In the genomic region with DNA sequence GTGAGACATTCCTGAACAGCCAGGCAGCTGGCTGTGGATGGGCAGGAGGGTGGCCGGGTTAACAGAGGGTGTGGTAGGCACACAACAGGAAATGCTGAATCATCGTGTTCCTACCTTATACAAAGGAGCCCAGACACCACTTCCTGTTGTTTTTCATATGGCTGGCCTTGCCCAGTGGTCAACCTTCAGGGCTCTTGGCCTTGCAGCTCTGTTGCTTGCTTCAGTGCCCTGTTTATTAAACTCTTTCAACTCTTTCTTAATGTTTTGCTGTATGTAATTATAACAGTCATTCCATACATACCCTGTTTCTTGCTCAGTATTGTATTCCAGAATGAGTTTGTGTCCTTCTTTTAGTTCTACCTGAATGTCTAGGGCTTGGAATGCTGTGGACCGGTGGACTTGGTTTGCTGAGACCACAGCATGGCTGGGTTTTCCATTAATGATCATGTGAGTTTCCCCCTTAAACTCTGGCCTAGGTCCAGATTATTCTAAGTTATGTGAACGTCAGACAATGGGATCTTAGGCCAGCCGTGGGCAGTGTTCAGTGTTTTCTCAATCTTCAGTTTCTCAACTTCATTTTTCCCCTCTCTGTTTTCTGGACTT, we compare ENCODE assay signal across 8 cellular contexts. TPM values are rescaled to one million over a fixed set of nuclear protein-coding genes. Genes with fewer than 3 reads are reported as not detected.
DNase-seq lines count a peak whose midpoint lies in the region; ATAC-seq and TF ChIP-seq lines count a peak whose summit lies in the region.

No MANE protein-coding gene starts in this region.

- H3K4me1 ChIP-seq in spleen: peaks cover 21 to 38% (median 31%) of the 10 kb centered on the region in 6 donors

- no peak for DNase-seq in activated CD4-positive, CD25-positive, alpha-beta regulatory T cell (lab: John Stamatoyannopoulos, UW)
- DNase-seq in NCI-H146 (lab: John Stamatoyannopoulos, UW) (peak; percentile 50), Right ventricle myocardium superior (no peak), spleen (peak; percentile 82), NCI-H1694 treated with DMSO at 0.1 percent for 48 hours (lab: John Stamatoyannopoulos, UW) (no peak)
- DNase-seq in activated CD8-positive, alpha-beta memory T cell treated with anti-CD3 and anti-CD28 coated beads, Interleukin-2, amount 50 U/mL, for 48 hours: peak; percentile 57

- TF ChIP-seq CTCF in spleen (IDR thresholded peaks at IDR 0.05 in 8 of 11, conservative IDR thresholded peaks at IDR 0.05 in 3 of 11): no peak

- WGBS in spleen, 5 donors: 17 to 35% (median 24%) methylated on average over 5 of the region's 5 CpGs

- intact Hi-C loops in Right ventricle myocardium superior (cut with DNase I): no loop called here
- intact Hi-C loops in spleen (cut with DNase I; ENCODE audit: low total_unique reads): loop anchor here (10.0 kb wide), 1 partner anchor 86 kb away; no protein-coding TSS in a partner anchor

- no peak for TF ChIP-seq POLR2A in spleen (IDR thresholded peaks at IDR 0.05)

- peak overlapping the region in 1 of 8 donors; percentile 20 for H3K4me3 ChIP-seq in spleen

- peak overlapping the region; percentile 43 to 90 (median 82) for H3K27ac ChIP-seq in spleen

- peak; percentile 53 to 64 for ATAC-seq in activated CD4-positive, CD25-positive, alpha-beta regulatory T cell treated with anti-CD3 and anti-CD28 coated beads, Interleukin-2, amount 50 U/mL, for 24 hours
- peak; percentile 74 for ATAC-seq in HG02642 (IDR thresholded peaks at IDR 0.05; ENCODE audit: poor library complexity, unreplicated experiment)
- ATAC-seq in Right ventricle myocardium superior (ENCODE audit: poor library complexity): peak; percentile 73

- no peaks in the 10 kb centered on the region for H3K9me3 ChIP-seq in spleen

- no peaks in the 10 kb centered on the region for H3K36me3 ChIP-seq in spleen

- no peaks in the 10 kb centered on the region for H3K27me3 ChIP-seq in spleen (replicated peaks in 1 of 7)

RNA-seq across cellular contexts. Expression of gene CFAP54, which starts 11.9 kb away (rescaled TPM):
- total RNA-seq in Right ventricle myocardium superior (0.13 TPM), spleen (1 to 10 TPM; 1.1 to 3.6 (median 2.7) TPM)
- polyA plus RNA-seq in spleen: under 1 TPM; 0.09 to 0.59 (median 0.42) TPM

Comparison
In these comparisons a context has a peak if more than half of its experiments do, and no peak if none do; other contexts are left out.
1. DNase-seq: peak in NCI-H146 (single experiment), activated CD8-positive, alpha-beta memory T cell treated with anti-CD3 and anti-CD28 coated beads, Interleukin-2, amount 50 U/mL, for 48 hours (single experiment) and spleen (single experiment); none in activated CD4-positive, CD25-positive, alpha-beta regulatory T cell (0 of 4), Right ventricle myocardium superior (single experiment) and NCI-H1694 treated with DMSO at 0.1 percent for 48 hours (single experiment).
2. Peak in every context shown above with its lines, with median percentiles within 50 percentile points of each other: ATAC-seq.